In the genomic region with DNA sequence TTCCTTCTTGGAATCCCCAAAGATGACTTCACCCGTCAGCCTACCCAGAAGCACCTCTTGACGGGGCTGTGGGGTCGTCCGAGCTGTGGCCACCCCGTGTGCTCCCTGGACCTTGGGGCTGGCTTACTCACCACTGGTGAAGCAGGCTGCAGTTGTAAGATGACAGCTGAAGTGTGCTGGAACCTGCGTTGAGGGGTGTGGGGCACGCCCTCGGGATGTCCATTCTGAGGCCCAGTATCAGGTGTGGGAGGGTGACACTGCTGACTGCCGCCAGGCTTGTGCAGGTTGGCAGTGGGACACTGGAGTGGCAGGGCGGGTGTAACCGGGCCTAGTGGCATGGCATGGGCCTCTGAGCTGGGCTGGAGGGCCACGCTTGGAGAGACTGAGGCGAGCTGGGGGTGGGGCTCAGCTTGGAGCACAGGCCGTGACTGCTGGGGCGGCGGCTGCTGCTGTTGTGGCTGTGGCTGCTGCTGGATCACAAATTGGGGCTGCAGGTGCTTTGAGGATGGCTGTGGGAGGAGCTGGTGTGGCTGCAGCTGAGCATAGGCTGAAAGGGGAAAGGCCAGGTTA, we compare ENCODE assay signal across 19 cellular contexts. TPM values are rescaled to one million over a fixed set of nuclear protein-coding genes. Genes with fewer than 3 reads are reported as not detected.
DNase-seq lines count a peak whose midpoint lies in the region; ATAC-seq, FAIRE-seq and TF ChIP-seq lines count a peak whose summit lies in the region.
"Had no signal": no experiment of that assay in that cellular context is flagged by ENCODE, and none has a peak within 500 bp of the region (broad histone marks: within the 10 kb centered on the region; RNA-seq: fewer than 3 reads in every experiment).

No MANE protein-coding gene starts in this region.

- H3K4me2 ChIP-seq in HepG2 (ENCODE audit: low read depth, low read length): no peak overlapping the region
- no peak overlapping the region for H3K4me2 ChIP-seq in trophoblast cell (ENCODE audit: low read length)

- H3K9me3 ChIP-seq in HepG2 (ENCODE audit: low read length) (no peaks in the 10 kb centered on the region), right lobe of liver (no peaks in the 10 kb centered on the region), trophoblast cell (ENCODE audit: insufficient read depth, low read depth, low read length) (peaks cover 3% of the 10 kb centered on the region)

- no peaks in the 10 kb centered on the region for H3K36me3 ChIP-seq in HepG2 (replicated peaks in 1 of 2; ENCODE audit: control insufficient read depth in 1 of 2, insufficient read depth in 2 of 2, low read length in 2 of 2)
- H3K36me3 ChIP-seq in right lobe of liver: no peaks in the 10 kb centered on the region
- peaks cover 0 to 4% of the 10 kb centered on the region in 2 experiments for H3K36me3 ChIP-seq in trophoblast cell (ENCODE audit: control insufficient read depth in 1 of 2, insufficient read depth in 2 of 2, low read length in 2 of 2)

- 91% methylated on average over 8 of the region's 16 CpGs for WGBS in HepG2 (ENCODE audit: low lambda C conversion rate)
- WGBS in right lobe of liver (ENCODE audit: insufficient coverage, low coverage, low lambda C conversion rate, missing lambda C conversion rate): 85% methylated on average over 6 of the region's 16 CpGs
- no CpG with 5 or more reads among the region's 16 CpGs for WGBS in trophoblast cell (ENCODE audit: extremely low coverage, insufficient coverage, insufficient read length)

- ATAC-seq in HepG2: no peak
- no peak for ATAC-seq in right lobe of liver
- ATAC-seq: GM12878 had no signal

- no peak overlapping the region for H3K27ac ChIP-seq in HepG2 (ENCODE audit: extremely low read length, insufficient read depth, low read length)
- no peak overlapping the region for H3K27ac ChIP-seq in right lobe of liver
- H3K27ac ChIP-seq in trophoblast cell (ENCODE audit: low read depth, low read length): no peak overlapping the region
- H3K27ac ChIP-seq: GM23248 had no signal

- no peak overlapping the region for H3K4me3 ChIP-seq in HepG2 (replicated peaks in 1 of 3; ENCODE audit: insufficient read depth in 1 of 3, low read depth in 2 of 3, low read length in 3 of 3)
- H3K4me3 ChIP-seq in right lobe of liver: no peak overlapping the region
- H3K4me3 ChIP-seq in trophoblast cell (ENCODE audit: low read depth, low read length): peak overlapping the region; percentile 5
- H3K4me3 ChIP-seq: GM12878, GM23248 had no signal

- H2AK5ac ChIP-seq in trophoblast cell (ENCODE audit: low read length): no peak overlapping the region

- peaks cover 35% of the 10 kb centered on the region for H3K4me1 ChIP-seq in HepG2 (ENCODE audit: insufficient read depth, low read length)
- H3K4me1 ChIP-seq in right lobe of liver: peaks cover 0 to 6% (median 0%) of the 10 kb centered on the region in 4 donors
- peaks cover 11 to 17% of the 10 kb centered on the region in 2 experiments for H3K4me1 ChIP-seq in trophoblast cell (ENCODE audit: control insufficient read depth in 1 of 2, insufficient read depth in 2 of 2, low read length in 2 of 2)

- H2AFZ ChIP-seq in HepG2 (ENCODE audit: low read length) (no peak overlapping the region), trophoblast cell (ENCODE audit: insufficient read depth, low read length, poor library complexity) (no peak overlapping the region)
- H2AFZ ChIP-seq: GM23248 had no signal

- TF ChIP-seq CTCF in HepG2 (CRISPR knock-in tag; IDR thresholded peaks at IDR 0.05): no peak
- no peak for TF ChIP-seq CTCF in right lobe of liver (IDR thresholded peaks at IDR 0.05)
- no peak for TF ChIP-seq CTCF in nephron progenitor cell (IDR thresholded peaks at IDR 0.05)

- no peak for DNase-seq in HepG2 (ENCODE audit: low spot score)
- DNase-seq in right lobe of liver: no peak
- no peak for DNase-seq in nephron progenitor cell
- no peak for DNase-seq in trophoblast cell
- DNase-seq in epidermal melanocyte (ENCODE audit: insufficient read length, low spot score): no peak
- no peak for DNase-seq in NCI-H524 (lab: John Stamatoyannopoulos, UW)
- no peak for DNase-seq in activated CD4-positive, CD25-positive, alpha-beta regulatory T cell (lab: John Stamatoyannopoulos, UW)
- DNase-seq: 8988T; AML-193; C1 segment of cervical spinal cord; Calu3; CD4-positive, alpha-beta T cell; DMS 273 treated with DMSO at 0.1 percent for 48 hours; GM23248 had no signal

- no peak overlapping the region for H4K12ac ChIP-seq in trophoblast cell (ENCODE audit: low read depth, low read length)

- intact Hi-C loops in HepG2 (cut with micrococcal nuclease; ENCODE audit: unreplicated experiment) (no loop called here), right lobe of liver (cut with DNase I) (no loop called here)

- no peak overlapping the region for H2BK5ac ChIP-seq in trophoblast cell (ENCODE audit: low read depth, low read length, poor library complexity)

- H3K4me1 Mint-ChIP-seq in nephron progenitor cell: peaks cover 75% of the 10 kb centered on the region

- no peak for TF ChIP-seq RAD21 in HepG2 (CRISPR knock-in tag; IDR thresholded peaks at IDR 0.05)

- H3K27ac Mint-ChIP-seq in nephron progenitor cell: peak overlapping the region; percentile 78
- H3K27ac Mint-ChIP-seq: CD4-positive, alpha-beta T cell had no signal

- peaks cover 7% of the 10 kb centered on the region for H3K27me3 Mint-ChIP-seq in nephron progenitor cell (ENCODE audit: low read depth, poor library complexity)
- H3K27me3 Mint-ChIP-seq: CD4-positive, alpha-beta T cell had no signal

- no peak overlapping the region for H3K18ac ChIP-seq in trophoblast cell (ENCODE audit: low read length)

- no TSS peak for BruUV-seq in HepG2 (replicated peaks; lab: Mats Ljungman, UMichigan)

- H3K79me2 ChIP-seq in HepG2 (ENCODE audit: insufficient read depth, low read length) (peaks cover 6% of the 10 kb centered on the region), trophoblast cell (ENCODE audit: control insufficient read depth, insufficient read depth, low read length, poor library complexity) (peaks cover 5% of the 10 kb centered on the region)

- H3K27me3 ChIP-seq in HepG2 (ENCODE audit: control insufficient read depth in 1 of 2, insufficient read depth in 2 of 2, low read length in 2 of 2): no peaks in the 10 kb centered on the region; a peak in 1 of 5 replicates
- no peaks in the 10 kb centered on the region for H3K27me3 ChIP-seq in right lobe of liver
- no peaks in the 10 kb centered on the region for H3K27me3 ChIP-seq in trophoblast cell (ENCODE audit: insufficient read depth, low read length)

- H3K4ac ChIP-seq in trophoblast cell (ENCODE audit: low read depth, low read length): no peak overlapping the region

- no peaks in the 10 kb centered on the region for H4K20me1 ChIP-seq in HepG2 (ENCODE audit: insufficient read depth, low read length)

- peaks cover 8% of the 10 kb centered on the region for H3K79me1 ChIP-seq in trophoblast cell (ENCODE audit: low read length)

- H2BK120ac ChIP-seq in trophoblast cell (ENCODE audit: insufficient read depth, low read length, poor library complexity): no peak overlapping the region

- H3K14ac ChIP-seq in trophoblast cell (ENCODE audit: low read length): no peak overlapping the region

- TF ChIP-seq EP300 in HepG2 (IDR thresholded peaks at IDR 0.05; ENCODE audit: low read depth in 2 of 2, low read length in 2 of 2) (no peak), HepG2 (CRISPR knock-in tag; IDR thresholded peaks at IDR 0.05; ENCODE audit: borderline replicate concordance) (no peak)

- H3K36me3 Mint-ChIP-seq in nephron progenitor cell (ENCODE audit: low read depth): peaks cover 81% of the 10 kb centered on the region

- no peak overlapping the region for H3K4me3 Mint-ChIP-seq in nephron progenitor cell

- H4K91ac ChIP-seq in trophoblast cell (ENCODE audit: low read depth, low read length): no peak overlapping the region

- no peak overlapping the region for H4K8ac ChIP-seq in trophoblast cell (ENCODE audit: low read depth, low read length)

- no peak overlapping the region for H2BK12ac ChIP-seq in trophoblast cell (ENCODE audit: low read length)

- POLR2A ChIA-PET in HepG2 (lab: Yijun Ruan, JAX): interaction anchor here (0.8 kb wide), 1 partner anchor 17 kb away, joined by 3 read pairs; no protein-coding TSS in a partner anchor

- H3K9me3 Mint-ChIP-seq in nephron progenitor cell: no peaks in the 10 kb centered on the region
- H3K9me3 Mint-ChIP-seq: CD4-positive, alpha-beta T cell had no signal

- H3K23ac ChIP-seq in trophoblast cell (ENCODE audit: low read length): no peak overlapping the region

- CTCF ChIA-PET in HepG2 (lab: Yijun Ruan, JAX; ENCODE audit: low intra/inter-chr PET ratio, low total read pairs): no interaction called here

- no peak overlapping the region for H3K9ac ChIP-seq in HepG2 (ENCODE audit: insufficient read depth, low read depth, low read length)
- H3K9ac ChIP-seq in trophoblast cell (ENCODE audit: low read length): no peak overlapping the region
- H3K9ac ChIP-seq: GM23248 had no signal

- no peak for FAIRE-seq in HepG2 (lab: Jason Lieb, UNC)
- FAIRE-seq: GM12878, GM18507, H54 had no signal

- TF ChIP-seq POLR2A in HepG2 (IDR thresholded peaks at IDR 0.05; ENCODE audit: insufficient read depth in 1 of 2, low read depth in 2 of 2, low read length in 2 of 2): no peak
- TF ChIP-seq POLR2A in right lobe of liver (IDR thresholded peaks at IDR 0.05): no peak

- in situ Hi-C loops in HepG2 (cut with HindIII; ENCODE audit: extremely low pct_ligation_motif_present, low pct_unique_long_range_greater_than_20kb): no loop called here

RNA-seq across cellular contexts. Expression of a gene that starts 33.9 kb away (rescaled TPM):
- not detected in 2 replicates for total RNA-seq in HepG2 (2016; rRNA removed; fragmentation: Illumina TruSeq; extraction: Trizol)
- not detected in 2 replicates for total RNA-seq in HepG2 (2016; cell fraction: cytosol; rRNA removed; fragmentation: Illumina TruSeq; extraction: Trizol; ENCODE audit: low read depth)
- not detected in 2 replicates for total RNA-seq in HepG2 (2016; cell fraction: insoluble cytoplasmic fraction; rRNA removed; fragmentation: Illumina TruSeq; extraction: Trizol)
- total RNA-seq in HepG2 (2016; cell fraction: membrane; rRNA removed; fragmentation: Illumina TruSeq; extraction: Trizol): not detected in 2 replicates
- not detected in 2 replicates for total RNA-seq in HepG2 (2016; cell fraction: nucleus; rRNA removed; fragmentation: Illumina TruSeq; extraction: Trizol)
- polyA plus RNA-seq in HepG2 (2011; rRNA removed): not detected in 2 replicates
- not detected in 2 replicates for polyA plus RNA-seq in HepG2 (2011; cell fraction: cytosol; rRNA removed)
- not detected in 2 replicates for polyA plus RNA-seq in HepG2 (2011; cell fraction: nucleus; rRNA removed)
- polyA plus RNA-seq in HepG2 (2012): not detected in 2 replicates
- polyA plus RNA-seq in HepG2 (2016; cell fraction: cytosol; fragmentation: Illumina TruSeq; extraction: Trizol; ENCODE audit: low read depth): not detected in 2 replicates
- polyA plus RNA-seq in HepG2 (2016; cell fraction: insoluble cytoplasmic fraction; fragmentation: Illumina TruSeq; extraction: Trizol; ENCODE audit: low read depth): not detected in 2 replicates
- polyA plus RNA-seq in HepG2 (2016; cell fraction: membrane; fragmentation: Illumina TruSeq; extraction: Trizol; ENCODE audit: low read depth): not detected in 2 replicates
- not detected in 2 replicates for polyA plus RNA-seq in HepG2 (2016; cell fraction: nucleus; fragmentation: Illumina TruSeq; extraction: Trizol; ENCODE audit: insufficient read depth, low read depth)
- polyA minus RNA-seq in HepG2 (2011; rRNA and poly(A)+ RNA removed; ENCODE audit: low replicate concordance): not detected in 2 replicates
- polyA minus RNA-seq in HepG2 (2011; cell fraction: cytosol; rRNA and poly(A)+ RNA removed): not detected in 2 replicates
- not detected in 2 replicates for polyA minus RNA-seq in HepG2 (2011; cell fraction: nucleus; rRNA and poly(A)+ RNA removed)
- total RNA-seq in right lobe of liver: not detected
- polyA plus RNA-seq in trophoblast cell (2013): not detected in 2 replicates
- total RNA-seq: Calu3; CD4-positive, alpha-beta T cell; G401; GM12878; GM23248; HT1080 had no signal
- polyA plus RNA-seq: GM12878, GM23248 had no signal
